ENCODE assay signal across 18 cellular contexts in genomic region chr15:56587686-56588085, GRCh38.
"Had no signal": no experiment of that assay in that cellular context is flagged by ENCODE, and none has a peak within 500 bp of the region (broad histone marks: within the 10 kb centered on the region; RNA-seq: fewer than 3 reads in every experiment).

No MANE protein-coding gene starts in this region.

- H3K4me3 Mint-ChIP-seq: activated CD4-positive, alpha-beta memory T cell treated with anti-CD3 and anti-CD28 coated beads, Interleukin-2, amount 10 ng/mL, durations not matched to agents 7 days and 5 days; activated CD4-positive, alpha-beta T cell treated with anti-CD3 and anti-CD28 coated beads for 36 hours; activated naive CD8-positive, alpha-beta T cell treated with anti-CD3 and anti-CD28 coated beads, Interleukin-2, amount 50 U/mL, for 24 hours; activated T-helper 1 cell treated with anti-CD3 and anti-CD28 coated beads, Interleukin-12 subunit alpha, Interleukin-12 subunit beta, Interleukin-2, Interleukin-4 antibody, amounts not matched to agents 30 ng/mL and 10 ng/mL and 1 ng/mL, durations not matched to agents 14 hours and 24 hours and 36 hours; naive B cell; stimulated activated effector memory CD8-positive, alpha-beta T cell treated with anti-CD3 and anti-CD28 coated beads, Interleukin-12 subunit alpha, Interleukin-12 subunit beta, amount 100 ng/mL, for 72 hours had no signal

- H3K27ac ChIP-seq: coronary artery, lower lobe of right lung, parathyroid adenoma, thyroid gland had no signal

- H3K27me3 Mint-ChIP-seq: activated CD4-positive, alpha-beta memory T cell treated with anti-CD3 and anti-CD28 coated beads, Interleukin-2, amount 10 ng/mL, durations not matched to agents 7 days and 5 days; activated CD4-positive, alpha-beta T cell treated with anti-CD3 and anti-CD28 coated beads for 36 hours; activated naive CD8-positive, alpha-beta T cell treated with anti-CD3 and anti-CD28 coated beads, Interleukin-2, amount 50 U/mL, for 24 hours had no signal

- H3K4me3 ChIP-seq: coronary artery, lower lobe of right lung, thyroid gland had no signal

- H3K27me3 ChIP-seq: thyroid gland had no signal

- ATAC-seq: activated CD4-positive, alpha-beta T cell treated with anti-CD3 and anti-CD28 coated beads for 36 hours; activated naive CD8-positive, alpha-beta T cell treated with anti-CD3 and anti-CD28 coated beads, Interleukin-2, amount 50 U/mL, for 24 hours; left cardiac atrium; lower lobe of right lung; stimulated activated effector memory CD8-positive, alpha-beta T cell treated with anti-CD3 and anti-CD28 coated beads, Interleukin-12 subunit alpha, Interleukin-12 subunit beta, amount 100 ng/mL, for 72 hours had no signal

- H3K4me1 ChIP-seq: lower lobe of right lung, parathyroid adenoma, thyroid gland had no signal

- H3K36me3 Mint-ChIP-seq: stimulated activated effector memory CD8-positive, alpha-beta T cell treated with anti-CD3 and anti-CD28 coated beads, Interleukin-12 subunit alpha, Interleukin-12 subunit beta, amount 100 ng/mL, for 72 hours had no signal

- H3K27ac Mint-ChIP-seq: activated CD4-positive, alpha-beta memory T cell treated with anti-CD3 and anti-CD28 coated beads, Interleukin-2, amount 10 ng/mL, durations not matched to agents 7 days and 5 days; activated CD4-positive, alpha-beta T cell treated with anti-CD3 and anti-CD28 coated beads for 36 hours; activated naive CD8-positive, alpha-beta T cell treated with anti-CD3 and anti-CD28 coated beads, Interleukin-2, amount 50 U/mL, for 24 hours; activated T-helper 1 cell treated with anti-CD3 and anti-CD28 coated beads, Interleukin-12 subunit alpha, Interleukin-12 subunit beta, Interleukin-2, Interleukin-4 antibody, amounts not matched to agents 30 ng/mL and 10 ng/mL and 1 ng/mL, durations not matched to agents 14 hours and 24 hours and 36 hours; naive B cell; stimulated activated effector memory CD8-positive, alpha-beta T cell treated with anti-CD3 and anti-CD28 coated beads, Interleukin-12 subunit alpha, Interleukin-12 subunit beta, amount 100 ng/mL, for 72 hours had no signal

- H3K9me3 ChIP-seq: thyroid gland had no signal

- H3K36me3 ChIP-seq: lower lobe of right lung, thyroid gland had no signal

- DNase-seq: activated CD4-positive, alpha-beta memory T cell treated with anti-CD3 and anti-CD28 coated beads, Interleukin-2, amount 10 ng/mL, durations not matched to agents 7 days and 5 days; activated CD4-positive, alpha-beta T cell treated with anti-CD3 and anti-CD28 coated beads for 36 hours; activated CD8-positive, alpha-beta memory T cell treated with anti-CD3 and anti-CD28 coated beads, Interleukin-2, amount 50 U/mL, for 48 hours; activated naive CD4-positive, alpha-beta T cell; activated naive CD8-positive, alpha-beta T cell treated with anti-CD3 and anti-CD28 coated beads, Interleukin-2, amount 50 U/mL, for 24 hours; effector CD4-positive, alpha-beta T cell; left cardiac atrium; lower lobe of right lung; midbrain; naive B cell; retina; small intestine; T-helper 9 cell; thyroid gland had no signal

- H3K4me1 Mint-ChIP-seq: activated CD4-positive, alpha-beta memory T cell treated with anti-CD3 and anti-CD28 coated beads, Interleukin-2, amount 10 ng/mL, durations not matched to agents 7 days and 5 days; activated CD4-positive, alpha-beta T cell treated with anti-CD3 and anti-CD28 coated beads for 36 hours; activated naive CD8-positive, alpha-beta T cell treated with anti-CD3 and anti-CD28 coated beads, Interleukin-2, amount 50 U/mL, for 24 hours; naive B cell; stimulated activated effector memory CD8-positive, alpha-beta T cell treated with anti-CD3 and anti-CD28 coated beads, Interleukin-12 subunit alpha, Interleukin-12 subunit beta, amount 100 ng/mL, for 72 hours had no signal
